23 cellular contexts compared by ENCODE assay signal in genomic region chr3:50657816-50658215, GRCh38. TPM values are rescaled to one million over a fixed set of nuclear protein-coding genes. Genes with fewer than 3 reads are reported as not detected.
A peak's percentile ranks its signal among the peaks of the same experiment; 100 is the strongest.
DNase-seq lines count a peak whose midpoint lies in the region; ATAC-seq and TF ChIP-seq lines count a peak whose summit lies in the region.
"Had no signal": no experiment of that assay in that cellular context is flagged by ENCODE, and none has a peak within 500 bp of the region (broad histone marks: within the 10 kb centered on the region; RNA-seq: fewer than 3 reads in every experiment).

No MANE protein-coding gene starts in this region.

- no peaks in the 10 kb centered on the region for H3K27me3 Mint-ChIP-seq in activated CD4-positive, alpha-beta memory T cell treated with anti-CD3 and anti-CD28 coated beads for 36 hours
- H3K27me3 Mint-ChIP-seq in activated CD4-positive, alpha-beta memory T cell treated with anti-CD3 and anti-CD28 coated beads, Interleukin-2, amount 10 ng/mL, durations not matched to agents 7 days and 5 days, result no peaks in the 10 kb centered on the region
- H3K27me3 Mint-ChIP-seq in CD14-positive monocyte (ENCODE audit: low read depth in 3 of 3), result peaks cover 2 to 9% (median 5%) of the 10 kb centered on the region in 3 donors
- no peaks in the 10 kb centered on the region for H3K27me3 Mint-ChIP-seq in chondrocyte (ENCODE audit: low read depth)
- H3K27me3 Mint-ChIP-seq: B cell had no signal

- DNase-seq in activated CD4-positive, alpha-beta memory T cell treated with anti-CD3 and anti-CD28 coated beads for 36 hours, result peak; percentile 4
- no peak for DNase-seq in activated CD4-positive, alpha-beta memory T cell treated with anti-CD3 and anti-CD28 coated beads, Interleukin-2, amount 10 ng/mL, durations not matched to agents 7 days and 5 days
- DNase-seq in CD14-positive monocyte (ENCODE audit: low spot score) (peak; percentile 5), chondrocyte (ENCODE audit: low spot score) (peak; percentile 11), smooth muscle cell (lab: John Stamatoyannopoulos, UW; ENCODE audit: unreplicated experiment) (no peak)
- peak; percentile 15 for DNase-seq in stimulated activated CD8-positive, alpha-beta memory T cell treated with anti-CD3 and anti-CD28 coated beads, Interleukin-4, amount 100 ng/mL, for 48 hours
- DNase-seq: Calu3, DMS79 treated with DMSO at 0.1 percent for 48 hours, H9, NCI-H1048, NCI-H1417, NCI-H1694, NCI-H2081, NCI-H2227 treated with DMSO at 0.1 percent for 48 hours, NCI-H69, SHP77 treated with DMSO at 0.1 percent for 48 hours had no signal

- no peaks in the 10 kb centered on the region for H3K4me1 ChIP-seq in smooth muscle cell (ENCODE audit: low read depth)

- intact Hi-C loops in activated CD4-positive, alpha-beta memory T cell treated with anti-CD3 and anti-CD28 coated beads for 36 hours (cut with micrococcal nuclease), result loop anchor here (10.0 kb wide), 1 partner anchor 223 kb away; no protein-coding TSS in a partner anchor
- intact Hi-C loops in CD14-positive monocyte (cut with micrococcal nuclease), result loop anchor here in 1 of 2 donors (10.0 kb wide), 1 partner anchor 83 kb away; no protein-coding TSS in a partner anchor

- 98% methylated on average over 3 of the region's 3 CpGs for WGBS in smooth muscle cell (ENCODE audit: low lambda C conversion rate)

- no peaks in the 10 kb centered on the region for H3K27me3 ChIP-seq in smooth muscle cell (ENCODE audit: low read depth)

- no peaks in the 10 kb centered on the region for H4K20me1 ChIP-seq in smooth muscle cell (ENCODE audit: low read depth)

- H2AFZ ChIP-seq in smooth muscle cell (ENCODE audit: low read depth), result no peak overlapping the region
- H2AFZ ChIP-seq: GM23338 had no signal

- H3K4me3 ChIP-seq in smooth muscle cell, result no peak overlapping the region
- H3K4me3 ChIP-seq: GM23338 had no signal

- POLR2A ChIA-PET in activated CD4-positive, alpha-beta memory T cell treated with anti-CD3 and anti-CD28 coated beads for 36 hours (lab: Charles Lee), result no interaction called here
- POLR2A ChIA-PET in activated CD4-positive, alpha-beta memory T cell treated with anti-CD3 and anti-CD28 coated beads, Interleukin-2, amount 10 ng/mL, durations not matched to agents 7 days and 5 days (lab: Charles Lee), result interaction anchor here (0.9 to 2.2 kb wide), 6 partner anchors 8 to 84 kb away, joined by 3 to 11 read pairs (median 4); partner anchors contain the start of gene MAPKAPK3

- TF ChIP-seq CTCF in CD14-positive monocyte (IDR thresholded peaks at IDR 0.05) (no peak), chondrocyte (IDR thresholded peaks at IDR 0.05) (no peak), smooth muscle cell (IDR thresholded peaks at IDR 0.05; ENCODE audit: borderline replicate concordance, insufficient read depth, poor library complexity, severe bottlenecking) (no peak)

- ATAC-seq in GM21447 (IDR thresholded peaks at IDR 0.05; ENCODE audit: unreplicated experiment) (no peak), HG03571 (IDR thresholded peaks at IDR 0.05; ENCODE audit: unreplicated experiment) (no peak)
- ATAC-seq: GM23338, Panc1 had no signal

- no peak overlapping the region for H3K27ac Mint-ChIP-seq in activated CD4-positive, alpha-beta memory T cell treated with anti-CD3 and anti-CD28 coated beads for 36 hours
- H3K27ac Mint-ChIP-seq in activated CD4-positive, alpha-beta memory T cell treated with anti-CD3 and anti-CD28 coated beads, Interleukin-2, amount 10 ng/mL, durations not matched to agents 7 days and 5 days, result no peak overlapping the region
- H3K27ac Mint-ChIP-seq in CD14-positive monocyte, result no peak overlapping the region
- no peak overlapping the region for H3K27ac Mint-ChIP-seq in chondrocyte (ENCODE audit: unreplicated experiment)
- H3K27ac Mint-ChIP-seq: B cell, GM23338, H9 had no signal

- no peak overlapping the region for H3K4me2 ChIP-seq in smooth muscle cell
- H3K4me2 ChIP-seq: GM23338 had no signal

- H3K9me3 Mint-ChIP-seq in activated CD4-positive, alpha-beta memory T cell treated with anti-CD3 and anti-CD28 coated beads for 36 hours, result no peaks in the 10 kb centered on the region
- H3K9me3 Mint-ChIP-seq in activated CD4-positive, alpha-beta memory T cell treated with anti-CD3 and anti-CD28 coated beads, Interleukin-2, amount 10 ng/mL, durations not matched to agents 7 days and 5 days, result no peaks in the 10 kb centered on the region
- no peaks in the 10 kb centered on the region for H3K9me3 Mint-ChIP-seq in CD14-positive monocyte
- no peaks in the 10 kb centered on the region for H3K9me3 Mint-ChIP-seq in chondrocyte (ENCODE audit: low read depth)
- H3K9me3 Mint-ChIP-seq: GM23338, H9 had no signal

- no peaks in the 10 kb centered on the region for H3K79me2 ChIP-seq in smooth muscle cell (ENCODE audit: low read depth)

- no peak overlapping the region for H3K9ac ChIP-seq in smooth muscle cell (ENCODE audit: low read depth)

- H3K4me1 Mint-ChIP-seq in activated CD4-positive, alpha-beta memory T cell treated with anti-CD3 and anti-CD28 coated beads for 36 hours (ENCODE audit: low read depth), result peaks cover 23% of the 10 kb centered on the region
- peaks cover 21% of the 10 kb centered on the region for H3K4me1 Mint-ChIP-seq in activated CD4-positive, alpha-beta memory T cell treated with anti-CD3 and anti-CD28 coated beads, Interleukin-2, amount 10 ng/mL, durations not matched to agents 7 days and 5 days
- H3K4me1 Mint-ChIP-seq in CD14-positive monocyte, result peaks cover 35% of the 10 kb centered on the region
- peaks cover 3% of the 10 kb centered on the region for H3K4me1 Mint-ChIP-seq in chondrocyte (ENCODE audit: low read depth)
- H3K4me1 Mint-ChIP-seq: B cell, GM23338, H9 had no signal

- no peaks in the 10 kb centered on the region for H3K36me3 Mint-ChIP-seq in activated CD4-positive, alpha-beta memory T cell treated with anti-CD3 and anti-CD28 coated beads for 36 hours
- H3K36me3 Mint-ChIP-seq in activated CD4-positive, alpha-beta memory T cell treated with anti-CD3 and anti-CD28 coated beads, Interleukin-2, amount 10 ng/mL, durations not matched to agents 7 days and 5 days (ENCODE audit: low read depth), result peaks cover 2% of the 10 kb centered on the region
- H3K36me3 Mint-ChIP-seq in CD14-positive monocyte (no peaks in the 10 kb centered on the region), chondrocyte (ENCODE audit: low read depth) (no peaks in the 10 kb centered on the region)

- H3K27ac ChIP-seq in smooth muscle cell (ENCODE audit: low read depth), result no peak overlapping the region
- H3K27ac ChIP-seq: 22Rv1, RWPE1 had no signal

- CTCF ChIA-PET in activated CD4-positive, alpha-beta memory T cell treated with anti-CD3 and anti-CD28 coated beads for 36 hours (lab: Charles Lee), result interaction anchor here (1.1 to 2.1 kb wide), 3 partner anchors 30 to 85 kb away, joined by 3 to 10 read pairs (median 7); no protein-coding TSS in a partner anchor
- CTCF ChIA-PET in activated CD4-positive, alpha-beta memory T cell treated with anti-CD3 and anti-CD28 coated beads, Interleukin-2, amount 10 ng/mL, durations not matched to agents 7 days and 5 days (lab: Charles Lee), result interaction anchor here (0.9 to 1.5 kb wide), 3 partner anchors 18 to 44 kb away, joined by 3 to 5 read pairs (median 3); no protein-coding TSS in a partner anchor

- no peak overlapping the region for H3K4me3 Mint-ChIP-seq in activated CD4-positive, alpha-beta memory T cell treated with anti-CD3 and anti-CD28 coated beads for 36 hours
- no peak overlapping the region for H3K4me3 Mint-ChIP-seq in activated CD4-positive, alpha-beta memory T cell treated with anti-CD3 and anti-CD28 coated beads, Interleukin-2, amount 10 ng/mL, durations not matched to agents 7 days and 5 days
- H3K4me3 Mint-ChIP-seq in CD14-positive monocyte (no peak overlapping the region), chondrocyte (ENCODE audit: unreplicated experiment) (no peak overlapping the region)
- H3K4me3 Mint-ChIP-seq: B cell, GM23338, H9 had no signal

- no peaks in the 10 kb centered on the region for H3K9me3 ChIP-seq in smooth muscle cell (replicated peaks; ENCODE audit: low read depth)

- no peaks in the 10 kb centered on the region for H3K36me3 ChIP-seq in smooth muscle cell (ENCODE audit: low read depth)

- no peaks in the 10 kb centered on the region for H3F3A ChIP-seq in smooth muscle cell (ENCODE audit: low read depth)

RNA-seq across cellular contexts. Expression of gene DOCK3, which starts 16.9 kb away (rescaled TPM):
- total RNA-seq in activated CD4-positive, alpha-beta memory T cell treated with anti-CD3 and anti-CD28 coated beads for 36 hours, result 1 to 10 TPM; 2.7 to 2.9 TPM
- total RNA-seq in activated CD4-positive, alpha-beta memory T cell treated with anti-CD3 and anti-CD28 coated beads, Interleukin-2, amount 10 ng/mL, durations not matched to agents 7 days and 5 days, result 1 to 10 TPM; 1.6 to 1.7 TPM
- polyA plus RNA-seq in CD14-positive monocyte, result under 1 TPM in 1 of 2 donors, not detected in 1; 0.03 TPM
- total RNA-seq in chondrocyte, result 0.15 to 0.25 TPM (median 0.17 TPM) in 3 replicates
- 1.5 and 2.2 TPM in 2 replicates for total RNA-seq in smooth muscle cell
- 0.29 and 1.4 TPM in 2 replicates for polyA plus RNA-seq in smooth muscle cell

RNA-seq across cellular contexts. Expression of gene MAPKAPK3, which starts 40.9 kb away (rescaled TPM):
- total RNA-seq in activated CD4-positive, alpha-beta memory T cell treated with anti-CD3 and anti-CD28 coated beads for 36 hours, result 100 to 1,000 TPM; 186 to 187 TPM
- total RNA-seq in activated CD4-positive, alpha-beta memory T cell treated with anti-CD3 and anti-CD28 coated beads, Interleukin-2, amount 10 ng/mL, durations not matched to agents 7 days and 5 days, result 100 to 1,000 TPM; 146 to 157 TPM
- polyA plus RNA-seq in CD14-positive monocyte (100 to 1,000 TPM; 173 to 252 TPM), smooth muscle cell (18.7 and 23.7 TPM in 2 replicates)
- total RNA-seq in chondrocyte (13.6 to 21.2 TPM (median 20.9 TPM) in 3 replicates), smooth muscle cell (17.1 and 20.2 TPM in 2 replicates)

RNA-seq across cellular contexts. Expression of gene CISH, which starts 46.2 kb away (rescaled TPM):
- 100 to 1,000 TPM; 319 TPM for total RNA-seq in activated CD4-positive, alpha-beta memory T cell treated with anti-CD3 and anti-CD28 coated beads for 36 hours
- total RNA-seq in activated CD4-positive, alpha-beta memory T cell treated with anti-CD3 and anti-CD28 coated beads, Interleukin-2, amount 10 ng/mL, durations not matched to agents 7 days and 5 days, result 100 to 1,000 TPM; 328 to 335 TPM
- polyA plus RNA-seq in CD14-positive monocyte, result 1 to 10 TPM; 2.9 to 6.2 TPM
- total RNA-seq in chondrocyte, result 0.85 to 1.8 TPM (median 1.8 TPM) in 3 replicates
- 1.8 and 3.0 TPM in 2 replicates for total RNA-seq in smooth muscle cell
- 12.4 and 15.9 TPM in 2 replicates for polyA plus RNA-seq in smooth muscle cell

Comparison
In these comparisons a context has a peak if more than half of its experiments do, and no peak if none do; other contexts are left out.
1. DNase-seq: peak in activated CD4-positive, alpha-beta memory T cell treated with anti-CD3 and anti-CD28 coated beads for 36 hours (single experiment), CD14-positive monocyte (single experiment), chondrocyte (single experiment) and stimulated activated CD8-positive, alpha-beta memory T cell treated with anti-CD3 and anti-CD28 coated beads, Interleukin-4, amount 100 ng/mL, for 48 hours (single experiment); none in activated CD4-positive, alpha-beta memory T cell treated with anti-CD3 and anti-CD28 coated beads, Interleukin-2, amount 10 ng/mL, durations not matched to agents 7 days and 5 days (single experiment) and smooth muscle cell (single experiment).
2. RNA of gene CISH, which starts 46.2 kb away (total RNA-seq): 328 to 335 TPM in activated CD4-positive, alpha-beta memory T cell treated with anti-CD3 and anti-CD28 coated beads, Interleukin-2, amount 10 ng/mL, durations not matched to agents 7 days and 5 days and 319 TPM in activated CD4-positive, alpha-beta memory T cell treated with anti-CD3 and anti-CD28 coated beads for 36 hours; 1.8 to 3.0 TPM in smooth muscle cell and 0.85 to 1.8 TPM in chondrocyte; every median in the first group is over 10 times any median in the second.